Comparison of ENCODE assay signal across 9 cellular contexts in genomic region chr16:78235168-78235800, GRCh38.
DNase-seq lines count a peak whose midpoint lies in the region; ATAC-seq and TF ChIP-seq lines count a peak whose summit lies in the region.
"Had no signal": no experiment of that assay in that cellular context is flagged by ENCODE, and none has a peak within 500 bp of the region (broad histone marks: within the 10 kb centered on the region; RNA-seq: fewer than 3 reads in every experiment).

No MANE protein-coding gene starts in this region.

- H3K9ac ChIP-seq in OCI-LY3 (ENCODE audit: low read length) = no peak overlapping the region
- no peak overlapping the region for H3K9ac ChIP-seq in neural progenitor cell

- H3K4me2 ChIP-seq in OCI-LY3 (ENCODE audit: low read length) = no peak overlapping the region
- H3K4me2 ChIP-seq in neural progenitor cell = no peak overlapping the region

- no peaks in the 10 kb centered on the region for H3K27me3 ChIP-seq in OCI-LY3 (ENCODE audit: low read depth, low read length)
- no peaks in the 10 kb centered on the region for H3K27me3 ChIP-seq in neural progenitor cell

- H3K79me2 ChIP-seq in OCI-LY3 (ENCODE audit: low read length) (no peaks in the 10 kb centered on the region), neural progenitor cell (ENCODE audit: low read depth) (no peaks in the 10 kb centered on the region)

- H3K4me3 ChIP-seq in OCI-LY3 (ENCODE audit: low read length) (no peak overlapping the region), neural progenitor cell (no peak overlapping the region)
- H3K4me3 ChIP-seq: SK-N-MC had no signal

- peak; percentile 71 for DNase-seq in CD1c-positive myeloid dendritic cell (ENCODE audit: extremely low spot score)
- peak; percentile 48 for DNase-seq in activated T-cell treated with anti-CD3 and anti-CD28 coated beads for 4 hours
- DNase-seq in fibroblast of gingiva (ENCODE audit: low read depth) = peak; percentile 51
- DNase-seq in neural progenitor cell (ENCODE audit: low spot score) = peak; percentile 80
- DNase-seq in substantia nigra (lab: John Stamatoyannopoulos, UW) = peak in 48 of 49 donors; percentile 12 to 84 (median 64)

- H3K9me3 ChIP-seq in OCI-LY3 (ENCODE audit: insufficient read depth, low read length) = no peaks in the 10 kb centered on the region
- H3K9me3 ChIP-seq in neural progenitor cell (ENCODE audit: low read depth) = no peaks in the 10 kb centered on the region

- H3K4me3 Mint-ChIP-seq in neural progenitor cell = no peak overlapping the region

- no peaks in the 10 kb centered on the region for H3K4me1 ChIP-seq in OCI-LY3 (ENCODE audit: low read length)
- peaks cover 7% of the 10 kb centered on the region for H3K4me1 ChIP-seq in neural progenitor cell

- H3K36me3 ChIP-seq in OCI-LY3 (replicated peaks; ENCODE audit: low read depth, low read length) = no peaks in the 10 kb centered on the region
- H3K36me3 ChIP-seq in neural progenitor cell = no peaks in the 10 kb centered on the region

- H3K27ac Mint-ChIP-seq in neural progenitor cell = no peak overlapping the region

- ATAC-seq in GM19035 (IDR thresholded peaks at IDR 0.05; ENCODE audit: unreplicated experiment) (peak; percentile 95), HG03342 (IDR thresholded peaks at IDR 0.05; ENCODE audit: unreplicated experiment) (peak; percentile 98)

- peaks cover 2% of the 10 kb centered on the region for H3K4me1 Mint-ChIP-seq in neural progenitor cell

- TF ChIP-seq CTCF in OCI-LY3 (IDR thresholded peaks at IDR 0.05; ENCODE audit: low read depth, low read length) = peak; percentile 79
- peak; percentile 87 for TF ChIP-seq CTCF in neural progenitor cell (IDR thresholded peaks at IDR 0.05)

- H4K20me1 ChIP-seq in OCI-LY3 (ENCODE audit: insufficient read depth, low read length) (no peaks in the 10 kb centered on the region), neural progenitor cell (ENCODE audit: low read depth) (no peaks in the 10 kb centered on the region)

- no peak overlapping the region for H2AFZ ChIP-seq in OCI-LY3 (ENCODE audit: low read depth, low read length)
- H2AFZ ChIP-seq in neural progenitor cell (replicated peaks) = no peak overlapping the region

- H3K27me3 Mint-ChIP-seq in neural progenitor cell (ENCODE audit: insufficient read depth, low read depth) = peaks cover 4% of the 10 kb centered on the region

- H3K9me3 Mint-ChIP-seq in neural progenitor cell = no peaks in the 10 kb centered on the region

- H3F3A ChIP-seq in neural progenitor cell (ENCODE audit: low read depth) = no peaks in the 10 kb centered on the region

- peaks cover 2% of the 10 kb centered on the region for H3K36me3 Mint-ChIP-seq in neural progenitor cell

- H3K27ac ChIP-seq in OCI-LY3 (ENCODE audit: low read length) = no peak overlapping the region
- no peak overlapping the region for H3K27ac ChIP-seq in neural progenitor cell
- peak overlapping the region; percentile 27 for H3K27ac ChIP-seq in substantia nigra (ENCODE audit: low read depth, low read length, poor library complexity, severe bottlenecking)
- H3K27ac ChIP-seq: SK-N-MC had no signal
